Comparison of ENCODE assay signal across 8 cellular contexts in the genomic region with DNA sequence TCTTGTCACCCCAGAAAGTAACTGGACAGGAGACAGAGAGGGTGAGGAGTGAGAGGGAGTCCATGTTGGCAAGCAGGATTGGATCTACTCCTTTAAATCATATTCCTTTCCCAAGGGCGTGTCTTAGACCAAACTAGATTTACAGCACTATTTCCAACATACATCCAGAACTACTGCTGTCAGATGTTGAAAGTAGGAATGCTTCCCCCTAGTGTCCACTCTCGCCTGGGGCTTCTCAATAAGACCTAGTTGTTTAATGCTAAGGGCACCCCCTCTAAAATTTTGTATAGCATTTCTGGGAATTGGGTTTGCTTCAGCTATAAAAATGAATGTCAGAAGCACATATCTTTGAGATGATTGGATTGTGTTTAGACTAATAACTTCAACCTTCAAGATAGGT. TPM values are rescaled to one million over a fixed set of nuclear protein-coding genes. Genes with fewer than 3 reads are reported as not detected.
DNase-seq lines count a peak whose midpoint lies in the region; ATAC-seq and TF ChIP-seq lines count a peak whose summit lies in the region.

No MANE protein-coding gene starts in this region.

- DNase-seq in NCI-H510A treated with DMSO at 0.1 percent for 48 hours (lab: John Stamatoyannopoulos, UW) (peak; percentile 37), NCI-H510A (lab: John Stamatoyannopoulos, UW) (no peak), heart right ventricle (peak in 1 of 2 donors; percentile 18), testis (peak; percentile 68), SHP77 treated with DMSO at 0.1 percent for 48 hours (lab: John Stamatoyannopoulos, UW) (no peak)
- DNase-seq in activated CD4-positive, alpha-beta T cell treated with anti-CD3 and anti-CD28 coated beads, Interleukin-2, amount 50 U/mL, for 4 hours = peak; percentile 17 to 19

- intact Hi-C loops in heart right ventricle (cut with DNase I) = loop anchor here in 7 of 10 donors (2.0 to 10.0 kb wide), 6 partner anchors 83 to 1166 kb away; partner anchors contain the start of gene GEMIN8 (in 1 of the 7)
- intact Hi-C loops in testis (cut with DNase I; ENCODE audit: low total_unique reads) = no loop called here

- H3K4me1 ChIP-seq in heart right ventricle = no peaks in the 10 kb centered on the region
- no peaks in the 10 kb centered on the region for H3K4me1 ChIP-seq in testis

- no peaks in the 10 kb centered on the region for H3K9me3 ChIP-seq in heart right ventricle
- H3K9me3 ChIP-seq in testis = no peaks in the 10 kb centered on the region

- peak in 7 of 9 donors; percentile 32 to 56 (median 48) for TF ChIP-seq CTCF in heart right ventricle (IDR thresholded peaks at IDR 0.05)
- peak; percentile 14 to 18 (median 15) for TF ChIP-seq CTCF in testis (IDR thresholded peaks at IDR 0.05)

- H3K27me3 ChIP-seq in heart right ventricle (peaks cover 0 to 3% (median 0%) of the 10 kb centered on the region in 7 donors), testis (no peaks in the 10 kb centered on the region)

- WGBS in heart right ventricle, 2 donors = 5 to 40% methylated on average over 2 of the region's 2 CpGs
- WGBS in testis, 2 donors = 53 to 57% methylated on average over 2 of the region's 2 CpGs

- H3K4me3 ChIP-seq in heart right ventricle (no peak overlapping the region), testis (no peak overlapping the region)

- TF ChIP-seq POLR2A in testis (IDR thresholded peaks at IDR 0.05) = no peak

- TF ChIP-seq RAD21 in Ishikawa (IDR thresholded peaks at IDR 0.05; ENCODE audit: low read depth) = peak; percentile 29; the same call in 1 of the 2 replicates

- TF ChIP-seq EP300 in Ishikawa (IDR thresholded peaks at IDR 0.05; ENCODE audit: borderline replicate concordance) = no peak

- ATAC-seq in heart right ventricle = peak in 4 of 8 donors; percentile 27 to 50 (median 38)
- no peak for ATAC-seq in HG02759 (IDR thresholded peaks at IDR 0.05; ENCODE audit: unreplicated experiment)

- H3K36me3 ChIP-seq in heart right ventricle = peaks cover 0 to 71% (median 0%) of the 10 kb centered on the region in 9 donors
- H3K36me3 ChIP-seq in testis (ENCODE audit: low read depth, missing control alignments) = no peaks in the 10 kb centered on the region

- H3K27ac ChIP-seq in heart right ventricle (no peak overlapping the region), testis (no peak overlapping the region)

TF ChIP-seq in Ishikawa, 13 proteins besides CTCF, POLR2A, EP300 and RAD21:
- TF ChIP-seq TAF1 (IDR thresholded peaks at IDR 0.05; ENCODE audit: low read depth) = no peak
- no peak for TF ChIP-seq CREB1 (IDR thresholded peaks at IDR 0.05; ENCODE audit: low read depth)
- TF ChIP-seq FOXM1 (IDR thresholded peaks at IDR 0.05; ENCODE audit: borderline replicate concordance, low read depth) = no peak
- TF ChIP-seq NFIC (IDR thresholded peaks at IDR 0.05) = no peak
- no peak for TF ChIP-seq ZBTB7A (IDR thresholded peaks at IDR 0.05; ENCODE audit: low read depth)
- no peak for TF ChIP-seq TEAD4 (IDR thresholded peaks at IDR 0.05)
- no peak for TF ChIP-seq CEBPB (IDR thresholded peaks at IDR 0.05)
- TF ChIP-seq, protein P1, sequence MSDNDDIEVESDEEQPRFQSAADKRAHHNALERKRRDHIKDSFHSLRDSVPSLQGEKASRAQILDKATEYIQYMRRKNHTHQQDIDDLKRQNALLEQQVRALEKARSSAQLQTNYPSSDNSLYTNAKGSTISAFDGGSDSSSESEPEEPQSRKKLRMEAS (IDR thresholded peaks at IDR 0.05) = no peak
- no peak for TF ChIP-seq YY1 (IDR thresholded peaks at IDR 0.05; ENCODE audit: low read depth)
- TF ChIP-seq, protein P2, sequence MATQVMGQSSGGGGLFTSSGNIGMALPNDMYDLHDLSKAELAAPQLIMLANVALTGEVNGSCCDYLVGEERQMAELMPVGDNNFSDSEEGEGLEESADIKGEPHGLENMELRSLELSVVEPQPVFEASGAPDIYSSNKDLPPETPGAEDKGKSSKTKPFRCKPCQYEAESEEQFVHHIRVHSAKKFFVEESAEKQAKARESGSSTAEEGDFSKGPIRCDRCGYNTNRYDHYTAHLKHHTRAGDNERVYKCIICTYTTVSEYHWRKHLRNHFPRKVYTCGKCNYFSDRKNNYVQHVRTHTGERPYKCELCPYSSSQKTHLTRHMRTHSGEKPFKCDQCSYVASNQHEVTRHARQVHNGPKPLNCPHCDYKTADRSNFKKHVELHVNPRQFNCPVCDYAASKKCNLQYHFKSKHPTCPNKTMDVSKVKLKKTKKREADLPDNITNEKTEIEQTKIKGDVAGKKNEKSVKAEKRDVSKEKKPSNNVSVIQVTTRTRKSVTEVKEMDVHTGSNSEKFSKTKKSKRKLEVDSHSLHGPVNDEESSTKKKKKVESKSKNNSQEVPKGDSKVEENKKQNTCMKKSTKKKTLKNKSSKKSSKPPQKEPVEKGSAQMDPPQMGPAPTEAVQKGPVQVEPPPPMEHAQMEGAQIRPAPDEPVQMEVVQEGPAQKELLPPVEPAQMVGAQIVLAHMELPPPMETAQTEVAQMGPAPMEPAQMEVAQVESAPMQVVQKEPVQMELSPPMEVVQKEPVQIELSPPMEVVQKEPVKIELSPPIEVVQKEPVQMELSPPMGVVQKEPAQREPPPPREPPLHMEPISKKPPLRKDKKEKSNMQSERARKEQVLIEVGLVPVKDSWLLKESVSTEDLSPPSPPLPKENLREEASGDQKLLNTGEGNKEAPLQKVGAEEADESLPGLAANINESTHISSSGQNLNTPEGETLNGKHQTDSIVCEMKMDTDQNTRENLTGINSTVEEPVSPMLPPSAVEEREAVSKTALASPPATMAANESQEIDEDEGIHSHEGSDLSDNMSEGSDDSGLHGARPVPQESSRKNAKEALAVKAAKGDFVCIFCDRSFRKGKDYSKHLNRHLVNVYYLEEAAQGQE (IDR thresholded peaks at IDR 0.05; ENCODE audit: low read depth) = no peak

RNA-seq across cellular contexts. Expression of gene OFD1, which starts 13.3 kb away (rescaled TPM):
- total RNA-seq in heart right ventricle (10 to 100 TPM in 1 of 10 donors, 1 to 10 TPM in 9; 7.8 to 11.4 (median 9.2) TPM), testis (10 to 100 TPM; 36.3 to 39.7 TPM)
- polyA plus RNA-seq in heart right ventricle (10 to 100 TPM in 1 of 2 donors, 1 to 10 TPM in 1; 7.6 to 51.5 TPM), testis (ENCODE audit: insufficient read depth, low read depth, low replicate concordance) (11.5 TPM)

RNA-seq across cellular contexts. Expression of gene TRAPPC2, which starts 13.4 kb away (rescaled TPM):
- 1 to 10 TPM; 4.9 to 9.3 (median 6.1) TPM for total RNA-seq in heart right ventricle
- 1 to 10 TPM; 3.8 to 5.5 TPM for polyA plus RNA-seq in heart right ventricle
- total RNA-seq in testis = 1 to 10 TPM; 8.7 to 9.7 TPM
- 7.1 TPM for polyA plus RNA-seq in testis (ENCODE audit: insufficient read depth, low read depth, low replicate concordance)

RNA-seq across cellular contexts. Expression of gene RAB9A, which starts 58.9 kb away (rescaled TPM):
- total RNA-seq in heart right ventricle (10 to 100 TPM; 16.9 to 28.9 (median 20.9) TPM), testis (10 to 100 TPM; 12.9 to 13.1 TPM)
- polyA plus RNA-seq in heart right ventricle (10 to 100 TPM in 1 of 2 donors, 1 to 10 TPM in 1; 5.1 to 19.6 TPM), testis (ENCODE audit: insufficient read depth, low read depth, low replicate concordance) (13.2 TPM)

Comparison
In these comparisons a context has a peak if more than half of its experiments do, and no peak if none do; other contexts are left out.
1. DNase-seq: peak in NCI-H510A treated with DMSO at 0.1 percent for 48 hours (single experiment), activated CD4-positive, alpha-beta T cell treated with anti-CD3 and anti-CD28 coated beads, Interleukin-2, amount 50 U/mL, for 4 hours (2 of 2) and testis (single experiment); none in NCI-H510A (single experiment) and SHP77 treated with DMSO at 0.1 percent for 48 hours (single experiment).